1 cellular context compared by ENCODE assay signal in genomic region chr18:79791141-79791972, GRCh38.
TF ChIP-seq lines count a peak whose summit lies in the region.

No MANE protein-coding gene starts in this region.

TF ChIP-seq in HepG2, 621 proteins besides CTCF, POLR2A, EP300 and RAD21 (continued from another document):
- TF ChIP-seq, protein P1, sequence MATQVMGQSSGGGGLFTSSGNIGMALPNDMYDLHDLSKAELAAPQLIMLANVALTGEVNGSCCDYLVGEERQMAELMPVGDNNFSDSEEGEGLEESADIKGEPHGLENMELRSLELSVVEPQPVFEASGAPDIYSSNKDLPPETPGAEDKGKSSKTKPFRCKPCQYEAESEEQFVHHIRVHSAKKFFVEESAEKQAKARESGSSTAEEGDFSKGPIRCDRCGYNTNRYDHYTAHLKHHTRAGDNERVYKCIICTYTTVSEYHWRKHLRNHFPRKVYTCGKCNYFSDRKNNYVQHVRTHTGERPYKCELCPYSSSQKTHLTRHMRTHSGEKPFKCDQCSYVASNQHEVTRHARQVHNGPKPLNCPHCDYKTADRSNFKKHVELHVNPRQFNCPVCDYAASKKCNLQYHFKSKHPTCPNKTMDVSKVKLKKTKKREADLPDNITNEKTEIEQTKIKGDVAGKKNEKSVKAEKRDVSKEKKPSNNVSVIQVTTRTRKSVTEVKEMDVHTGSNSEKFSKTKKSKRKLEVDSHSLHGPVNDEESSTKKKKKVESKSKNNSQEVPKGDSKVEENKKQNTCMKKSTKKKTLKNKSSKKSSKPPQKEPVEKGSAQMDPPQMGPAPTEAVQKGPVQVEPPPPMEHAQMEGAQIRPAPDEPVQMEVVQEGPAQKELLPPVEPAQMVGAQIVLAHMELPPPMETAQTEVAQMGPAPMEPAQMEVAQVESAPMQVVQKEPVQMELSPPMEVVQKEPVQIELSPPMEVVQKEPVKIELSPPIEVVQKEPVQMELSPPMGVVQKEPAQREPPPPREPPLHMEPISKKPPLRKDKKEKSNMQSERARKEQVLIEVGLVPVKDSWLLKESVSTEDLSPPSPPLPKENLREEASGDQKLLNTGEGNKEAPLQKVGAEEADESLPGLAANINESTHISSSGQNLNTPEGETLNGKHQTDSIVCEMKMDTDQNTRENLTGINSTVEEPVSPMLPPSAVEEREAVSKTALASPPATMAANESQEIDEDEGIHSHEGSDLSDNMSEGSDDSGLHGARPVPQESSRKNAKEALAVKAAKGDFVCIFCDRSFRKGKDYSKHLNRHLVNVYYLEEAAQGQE (IDR thresholded peaks at IDR 0.05; ENCODE audit: borderline replicate concordance in 1 of 2, low read depth in 1 of 2, low read length in 2 of 2): no peak
- TF ChIP-seq SNRNP70 (IDR thresholded peaks at IDR 0.05; ENCODE audit: low read depth, low read length): no peak
- TF ChIP-seq ZNF616 (CRISPR knock-in tag; IDR thresholded peaks at IDR 0.05; ENCODE audit: low read depth): no peak
- no peak for TF ChIP-seq ZNF17 (CRISPR knock-in tag; IDR thresholded peaks at IDR 0.05)
- peak; percentile 79 for TF ChIP-seq IKZF5 (CRISPR knock-in tag; IDR thresholded peaks at IDR 0.05)
- TF ChIP-seq, protein P2, sequence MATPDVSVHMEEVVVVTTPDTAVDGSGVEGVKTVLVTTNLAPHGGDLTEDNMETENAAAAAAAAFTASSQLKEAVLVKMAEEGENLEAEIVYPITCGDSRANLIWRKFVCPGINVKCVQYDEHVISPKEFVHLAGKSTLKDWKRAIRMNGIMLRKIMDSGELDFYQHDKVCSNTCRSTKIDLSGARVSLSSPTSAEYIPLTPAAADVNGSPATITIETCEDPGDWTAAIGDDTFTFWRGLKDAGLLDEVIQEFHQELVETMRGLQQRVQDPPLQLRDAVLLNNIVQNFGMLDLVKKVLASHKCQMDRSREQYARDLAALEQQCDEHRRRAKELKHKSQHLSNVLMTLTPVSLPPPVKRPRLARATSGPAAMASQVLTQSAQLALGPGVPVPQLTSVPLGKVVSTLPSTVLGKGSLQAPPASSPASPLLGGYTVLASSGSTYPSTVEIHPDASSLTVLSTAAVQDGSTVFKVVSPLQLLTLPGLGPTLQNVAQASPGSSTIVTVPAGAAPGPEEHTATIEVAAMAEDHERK (CRISPR knock-in tag; IDR thresholded peaks at IDR 0.05; ENCODE audit: low read depth): no peak
- no peak for TF ChIP-seq CREB1 (IDR thresholded peaks at IDR 0.05)
- TF ChIP-seq CREB1 (CRISPR knock-in tag; IDR thresholded peaks at IDR 0.05): peak; percentile 62; the same call in 1 of the 2 replicates
- TF ChIP-seq, protein P3, sequence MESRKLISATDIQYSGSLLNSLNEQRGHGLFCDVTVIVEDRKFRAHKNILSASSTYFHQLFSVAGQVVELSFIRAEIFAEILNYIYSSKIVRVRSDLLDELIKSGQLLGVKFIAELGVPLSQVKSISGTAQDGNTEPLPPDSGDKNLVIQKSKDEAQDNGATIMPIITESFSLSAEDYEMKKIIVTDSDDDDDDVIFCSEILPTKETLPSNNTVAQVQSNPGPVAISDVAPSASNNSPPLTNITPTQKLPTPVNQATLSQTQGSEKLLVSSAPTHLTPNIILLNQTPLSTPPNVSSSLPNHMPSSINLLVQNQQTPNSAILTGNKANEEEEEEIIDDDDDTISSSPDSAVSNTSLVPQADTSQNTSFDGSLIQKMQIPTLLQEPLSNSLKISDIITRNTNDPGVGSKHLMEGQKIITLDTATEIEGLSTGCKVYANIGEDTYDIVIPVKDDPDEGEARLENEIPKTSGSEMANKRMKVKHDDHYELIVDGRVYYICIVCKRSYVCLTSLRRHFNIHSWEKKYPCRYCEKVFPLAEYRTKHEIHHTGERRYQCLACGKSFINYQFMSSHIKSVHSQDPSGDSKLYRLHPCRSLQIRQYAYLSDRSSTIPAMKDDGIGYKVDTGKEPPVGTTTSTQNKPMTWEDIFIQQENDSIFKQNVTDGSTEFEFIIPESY (CRISPR knock-in tag; IDR thresholded peaks at IDR 0.05): peak; percentile 74
- TF ChIP-seq SIX4 (CRISPR knock-in tag; IDR thresholded peaks at IDR 0.05): 0 out of 2 replicates have a peak, but pooled peaks have one; percentile 9
- no peak for TF ChIP-seq NKX3-1 (CRISPR knock-in tag; IDR thresholded peaks at IDR 0.05)
- no peak for TF ChIP-seq ZNF3 (CRISPR knock-in tag; IDR thresholded peaks at IDR 0.05)
- TF ChIP-seq ATF3 (CRISPR knock-in tag; IDR thresholded peaks at IDR 0.05): peak; percentile 83
- TF ChIP-seq KLF13 (CRISPR knock-in tag; IDR thresholded peaks at IDR 0.05): no peak
- peak; percentile 45; the same call in 1 of the 2 replicates for TF ChIP-seq ZNF574 (CRISPR knock-in tag; IDR thresholded peaks at IDR 0.05)
- 0 out of 2 replicates have a peak, but pooled peaks have one; percentile 37 for TF ChIP-seq ZNF430 (CRISPR knock-in tag; IDR thresholded peaks at IDR 0.05)
- peak; percentile 55; the same call in 1 of the 2 replicates for TF ChIP-seq FOSL1 (CRISPR knock-in tag; IDR thresholded peaks at IDR 0.05; ENCODE audit: borderline replicate concordance)
- TF ChIP-seq, protein P4, sequence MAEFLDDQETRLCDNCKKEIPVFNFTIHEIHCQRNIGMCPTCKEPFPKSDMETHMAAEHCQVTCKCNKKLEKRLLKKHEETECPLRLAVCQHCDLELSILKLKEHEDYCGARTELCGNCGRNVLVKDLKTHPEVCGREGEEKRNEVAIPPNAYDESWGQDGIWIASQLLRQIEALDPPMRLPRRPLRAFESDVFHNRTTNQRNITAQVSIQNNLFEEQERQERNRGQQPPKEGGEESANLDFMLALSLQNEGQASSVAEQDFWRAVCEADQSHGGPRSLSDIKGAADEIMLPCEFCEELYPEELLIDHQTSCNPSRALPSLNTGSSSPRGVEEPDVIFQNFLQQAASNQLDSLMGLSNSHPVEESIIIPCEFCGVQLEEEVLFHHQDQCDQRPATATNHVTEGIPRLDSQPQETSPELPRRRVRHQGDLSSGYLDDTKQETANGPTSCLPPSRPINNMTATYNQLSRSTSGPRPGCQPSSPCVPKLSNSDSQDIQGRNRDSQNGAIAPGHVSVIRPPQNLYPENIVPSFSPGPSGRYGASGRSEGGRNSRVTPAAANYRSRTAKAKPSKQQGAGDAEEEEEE (CRISPR knock-in tag; IDR thresholded peaks at IDR 0.05; ENCODE audit: borderline replicate concordance): no peak
- no peak for TF ChIP-seq SP140L (CRISPR knock-in tag; IDR thresholded peaks at IDR 0.05; ENCODE audit: borderline replicate concordance)
- TF ChIP-seq MAX (IDR thresholded peaks at IDR 0.05): 0 out of 2 replicates have a peak, but pooled peaks have one; percentile 4
- TF ChIP-seq ZNF263 (CRISPR knock-in tag; IDR thresholded peaks at IDR 0.05): no peak
- no peak for TF ChIP-seq MBD4 (IDR thresholded peaks at IDR 0.05; ENCODE audit: borderline replicate concordance, low read length)
- TF ChIP-seq, protein P5, sequence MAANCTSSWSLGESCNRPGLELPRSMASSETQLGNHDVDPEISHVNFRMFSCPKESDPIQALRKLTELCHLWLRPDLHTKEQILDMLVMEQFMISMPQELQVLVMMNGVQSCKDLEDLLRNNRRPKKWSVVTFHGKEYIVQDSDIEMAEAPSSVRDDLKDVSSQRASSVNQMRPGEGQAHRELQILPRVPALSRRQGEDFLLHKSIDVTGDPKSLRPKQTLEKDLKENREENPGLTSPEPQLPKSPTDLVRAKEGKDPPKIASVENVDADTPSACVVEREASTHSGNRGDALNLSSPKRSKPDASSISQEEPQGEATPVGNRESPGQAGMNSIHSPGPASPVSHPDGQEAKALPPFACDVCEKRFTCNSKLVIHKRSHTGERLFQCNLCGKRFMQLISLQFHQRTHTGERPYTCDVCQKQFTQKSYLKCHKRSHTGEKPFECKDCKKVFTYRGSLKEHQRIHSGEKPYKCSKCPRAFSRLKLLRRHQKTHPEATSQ (CRISPR knock-in tag; IDR thresholded peaks at IDR 0.05; ENCODE audit: borderline replicate concordance): no peak
- no peak; the same call in 1 of the 2 replicates for TF ChIP-seq ZNF556 (CRISPR knock-in tag; IDR thresholded peaks at IDR 0.05; ENCODE audit: borderline replicate concordance)
- peak; percentile 50 for TF ChIP-seq PAXIP1 (CRISPR knock-in tag; conservative IDR thresholded peaks at IDR 0.05)
- TF ChIP-seq ZNF790 (CRISPR knock-in tag; IDR thresholded peaks at IDR 0.05; ENCODE audit: borderline replicate concordance): no peak
- TF ChIP-seq HMGXB4 (CRISPR knock-in tag; IDR thresholded peaks at IDR 0.05; ENCODE audit: borderline replicate concordance in 1 of 2, low read depth in 1 of 2): peak in 1 of 2 experiments; percentile 23; a peak in 1 of 4 replicates
- TF ChIP-seq, protein P6, sequence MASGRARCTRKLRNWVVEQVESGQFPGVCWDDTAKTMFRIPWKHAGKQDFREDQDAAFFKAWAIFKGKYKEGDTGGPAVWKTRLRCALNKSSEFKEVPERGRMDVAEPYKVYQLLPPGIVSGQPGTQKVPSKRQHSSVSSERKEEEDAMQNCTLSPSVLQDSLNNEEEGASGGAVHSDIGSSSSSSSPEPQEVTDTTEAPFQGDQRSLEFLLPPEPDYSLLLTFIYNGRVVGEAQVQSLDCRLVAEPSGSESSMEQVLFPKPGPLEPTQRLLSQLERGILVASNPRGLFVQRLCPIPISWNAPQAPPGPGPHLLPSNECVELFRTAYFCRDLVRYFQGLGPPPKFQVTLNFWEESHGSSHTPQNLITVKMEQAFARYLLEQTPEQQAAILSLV (CRISPR knock-in tag; IDR thresholded peaks at IDR 0.05; ENCODE audit: borderline replicate concordance): 0 out of 2 replicates have a peak, but pooled peaks have one; percentile 4
- TF ChIP-seq MEIS2 (CRISPR knock-in tag; IDR thresholded peaks at IDR 0.05): 0 out of 2 replicates have a peak, but pooled peaks have one; percentile 44
- 0 out of 2 replicates have a peak, but pooled peaks have one; percentile 51 for TF ChIP-seq TGIF2 (CRISPR knock-in tag; IDR thresholded peaks at IDR 0.05)
